In the genomic region with DNA sequence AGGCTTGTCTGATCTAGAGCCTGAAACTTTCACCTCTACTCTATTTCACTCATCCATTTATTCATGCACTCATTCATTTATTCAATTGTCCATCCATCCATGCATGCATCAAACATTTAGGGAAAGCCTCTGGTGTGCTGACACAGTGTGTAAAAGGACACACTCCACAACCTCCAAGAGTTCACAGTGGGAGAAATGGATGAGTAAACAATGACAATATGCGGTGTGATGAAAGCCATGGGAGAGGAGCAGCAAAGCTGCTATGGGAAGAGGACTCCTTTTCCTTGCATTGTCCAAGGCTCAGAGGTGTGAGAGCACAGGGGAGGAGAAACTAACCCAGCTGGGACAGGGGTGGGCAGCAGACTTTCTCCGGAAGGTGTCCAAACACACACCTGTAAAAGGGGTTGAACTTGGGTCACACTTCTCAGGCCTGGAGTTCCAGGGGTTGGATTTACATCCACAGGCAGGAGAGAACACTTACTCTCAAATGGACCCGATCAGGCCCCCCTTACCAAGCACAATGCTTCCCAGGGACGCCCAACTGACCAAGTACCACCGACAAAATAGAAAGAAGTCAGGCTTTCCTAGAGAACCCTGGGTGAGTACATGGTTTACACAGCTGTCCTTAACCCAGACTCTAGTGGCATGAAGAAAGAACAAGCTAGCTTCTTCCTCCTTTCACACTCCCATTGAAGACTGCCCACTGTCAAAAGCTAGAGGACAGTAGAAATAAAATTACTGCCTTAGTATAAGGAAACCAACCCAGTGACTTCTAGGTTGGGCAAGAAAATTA, we compare ENCODE assay signal across 1 cellular context.
TF ChIP-seq lines count a peak whose summit lies in the region.

No MANE protein-coding gene starts in this region.

TF ChIP-seq in HCT116, 20 proteins besides CTCF, POLR2A, EP300 and RAD21 (continued from another document):
- TF ChIP-seq, protein P1, sequence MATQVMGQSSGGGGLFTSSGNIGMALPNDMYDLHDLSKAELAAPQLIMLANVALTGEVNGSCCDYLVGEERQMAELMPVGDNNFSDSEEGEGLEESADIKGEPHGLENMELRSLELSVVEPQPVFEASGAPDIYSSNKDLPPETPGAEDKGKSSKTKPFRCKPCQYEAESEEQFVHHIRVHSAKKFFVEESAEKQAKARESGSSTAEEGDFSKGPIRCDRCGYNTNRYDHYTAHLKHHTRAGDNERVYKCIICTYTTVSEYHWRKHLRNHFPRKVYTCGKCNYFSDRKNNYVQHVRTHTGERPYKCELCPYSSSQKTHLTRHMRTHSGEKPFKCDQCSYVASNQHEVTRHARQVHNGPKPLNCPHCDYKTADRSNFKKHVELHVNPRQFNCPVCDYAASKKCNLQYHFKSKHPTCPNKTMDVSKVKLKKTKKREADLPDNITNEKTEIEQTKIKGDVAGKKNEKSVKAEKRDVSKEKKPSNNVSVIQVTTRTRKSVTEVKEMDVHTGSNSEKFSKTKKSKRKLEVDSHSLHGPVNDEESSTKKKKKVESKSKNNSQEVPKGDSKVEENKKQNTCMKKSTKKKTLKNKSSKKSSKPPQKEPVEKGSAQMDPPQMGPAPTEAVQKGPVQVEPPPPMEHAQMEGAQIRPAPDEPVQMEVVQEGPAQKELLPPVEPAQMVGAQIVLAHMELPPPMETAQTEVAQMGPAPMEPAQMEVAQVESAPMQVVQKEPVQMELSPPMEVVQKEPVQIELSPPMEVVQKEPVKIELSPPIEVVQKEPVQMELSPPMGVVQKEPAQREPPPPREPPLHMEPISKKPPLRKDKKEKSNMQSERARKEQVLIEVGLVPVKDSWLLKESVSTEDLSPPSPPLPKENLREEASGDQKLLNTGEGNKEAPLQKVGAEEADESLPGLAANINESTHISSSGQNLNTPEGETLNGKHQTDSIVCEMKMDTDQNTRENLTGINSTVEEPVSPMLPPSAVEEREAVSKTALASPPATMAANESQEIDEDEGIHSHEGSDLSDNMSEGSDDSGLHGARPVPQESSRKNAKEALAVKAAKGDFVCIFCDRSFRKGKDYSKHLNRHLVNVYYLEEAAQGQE (IDR thresholded peaks at IDR 0.05; ENCODE audit: low read depth), result no peak
- TF ChIP-seq, protein P2, sequence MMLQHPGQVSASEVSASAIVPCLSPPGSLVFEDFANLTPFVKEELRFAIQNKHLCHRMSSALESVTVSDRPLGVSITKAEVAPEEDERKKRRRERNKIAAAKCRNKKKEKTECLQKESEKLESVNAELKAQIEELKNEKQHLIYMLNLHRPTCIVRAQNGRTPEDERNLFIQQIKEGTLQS (IDR thresholded peaks at IDR 0.05), result no peak
- TF ChIP-seq YY1 (IDR thresholded peaks at IDR 0.05; ENCODE audit: extremely low read depth, insufficient replicate concordance, low read depth, low read length), result no peak
- no peak for TF ChIP-seq FOSL1 (IDR thresholded peaks at IDR 0.05; ENCODE audit: low read depth)
- TF ChIP-seq, protein P3, sequence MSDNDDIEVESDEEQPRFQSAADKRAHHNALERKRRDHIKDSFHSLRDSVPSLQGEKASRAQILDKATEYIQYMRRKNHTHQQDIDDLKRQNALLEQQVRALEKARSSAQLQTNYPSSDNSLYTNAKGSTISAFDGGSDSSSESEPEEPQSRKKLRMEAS (IDR thresholded peaks at IDR 0.05), result no peak
- TF ChIP-seq ZNF274 (IDR thresholded peaks at IDR 0.05; ENCODE audit: low read depth, low read length), result no peak
- no peak for TF ChIP-seq SP1 (IDR thresholded peaks at IDR 0.05; ENCODE audit: low read depth)
- no peak for TF ChIP-seq EZH2phosphoT487 (IDR thresholded peaks at IDR 0.05; ENCODE audit: borderline replicate concordance)
- TF ChIP-seq EGR1 (IDR thresholded peaks at IDR 0.05; ENCODE audit: low read depth), result no peak
